Comparison of ENCODE assay signal across 16 cellular contexts in the genomic region with DNA sequence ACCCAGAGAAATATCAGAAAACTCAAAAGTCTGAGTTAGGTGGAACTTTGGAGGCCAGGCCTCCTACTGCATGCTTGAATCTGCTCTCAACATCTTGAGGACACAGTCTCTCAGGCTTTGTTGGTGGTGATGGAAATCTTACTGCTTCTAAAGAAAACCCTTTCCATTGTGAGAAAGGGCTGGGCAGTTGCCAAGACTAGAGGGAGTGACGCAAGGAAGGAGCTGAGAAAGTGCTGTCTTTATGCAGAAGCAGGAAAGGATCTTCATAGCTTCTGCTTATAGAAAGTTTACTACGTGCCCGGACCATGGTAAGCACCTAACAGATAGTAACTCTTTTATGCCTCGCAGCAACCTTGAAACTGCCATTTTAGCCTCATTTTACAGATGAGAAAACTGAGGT. TPM values are rescaled to one million over a fixed set of nuclear protein-coding genes. Genes with fewer than 3 reads are reported as not detected.
"Had no signal": no experiment of that assay in that cellular context is flagged by ENCODE, and none has a peak within 500 bp of the region (broad histone marks: within the 10 kb centered on the region; RNA-seq: fewer than 3 reads in every experiment).

No MANE protein-coding gene starts in this region.

- H3K4me3 ChIP-seq: body of pancreas, coronary artery, gastrocnemius medialis had no signal

- H3K4me3 Mint-ChIP-seq: activated CD8-positive, alpha-beta T cell treated with anti-CD3 and anti-CD28 coated beads for 36 hours; activated naive CD4-positive, alpha-beta T cell treated with anti-CD3 and anti-CD28 coated beads for 36 hours; activated T-cell treated with anti-CD3 and anti-CD28 coated beads, Interleukin-2, amount 50 U/mL, for 24 hours; natural killer cell treated with Interleukin-12 subunit alpha and Interleukin-12 subunit beta and Interleukin-15 and Interleukin-18, amount 100 ng/mL, for 72 hours; stimulated activated naive B cell treated with anti-CD40 and anti-IgM and Interleukin-4, amounts not matched to agents 10 μg/mL and 1 μg/mL and 100 μg/mL, for 72 hours had no signal

- H3K27ac Mint-ChIP-seq: activated CD8-positive, alpha-beta T cell treated with anti-CD3 and anti-CD28 coated beads for 36 hours; activated naive CD4-positive, alpha-beta T cell treated with anti-CD3 and anti-CD28 coated beads for 36 hours; activated T-cell treated with anti-CD3 and anti-CD28 coated beads, Interleukin-2, amount 50 U/mL, for 24 hours; natural killer cell treated with Interleukin-12 subunit alpha and Interleukin-12 subunit beta and Interleukin-15 and Interleukin-18, amount 100 ng/mL, for 72 hours; stimulated activated naive B cell treated with anti-CD40 and anti-IgM and Interleukin-4, amounts not matched to agents 10 μg/mL and 1 μg/mL and 100 μg/mL, for 72 hours had no signal

- H3K27ac ChIP-seq: body of pancreas, coronary artery, gastrocnemius medialis had no signal

- H3K36me3 ChIP-seq: gastrocnemius medialis had no signal

- DNase-seq: activated CD4-positive, alpha-beta T cell treated with anti-CD3 and anti-CD28 coated beads for 48 hours; activated CD4-positive, CD25-positive, alpha-beta regulatory T cell; activated CD8-positive, alpha-beta T cell treated with anti-CD3 and anti-CD28 coated beads for 36 hours; activated naive CD4-positive, alpha-beta T cell treated with anti-CD3 and anti-CD28 coated beads for 36 hours; activated T-cell treated with anti-CD3 and anti-CD28 coated beads, Interleukin-2, amount 50 U/mL, for 24 hours; body of pancreas; central memory CD4-positive, alpha-beta T cell; erythroblast; gastrocnemius medialis; mesenchymal stem cell; nucleus accumbens; retina; stimulated activated naive B cell treated with anti-CD40 and anti-IgM and Interleukin-4, amounts not matched to agents 10 μg/mL and 1 μg/mL and 100 μg/mL, for 72 hours; T1000 had no signal

- H3K4me1 ChIP-seq: gastrocnemius medialis had no signal

- H3K9me3 ChIP-seq: body of pancreas, gastrocnemius medialis had no signal

- ATAC-seq: activated CD8-positive, alpha-beta T cell treated with anti-CD3 and anti-CD28 coated beads for 36 hours; body of pancreas; gastrocnemius medialis; natural killer cell treated with Interleukin-12 subunit alpha and Interleukin-12 subunit beta and Interleukin-15 and Interleukin-18, amount 100 ng/mL, for 72 hours; stimulated activated naive B cell treated with anti-CD40 and anti-IgM and Interleukin-4, amounts not matched to agents 10 μg/mL and 1 μg/mL and 100 μg/mL, for 72 hours had no signal

RNA-seq across cellular contexts. Expression of a gene that starts 2.4 kb away (rescaled TPM):
- total RNA-seq: activated CD8-positive, alpha-beta T cell treated with anti-CD3 and anti-CD28 coated beads for 36 hours; activated naive CD4-positive, alpha-beta T cell treated with anti-CD3 and anti-CD28 coated beads for 36 hours; natural killer cell treated with Interleukin-12 subunit alpha and Interleukin-12 subunit beta and Interleukin-15 and Interleukin-18, amount 100 ng/mL, for 72 hours had no signal
